ENCODE assay signal across 15 cellular contexts in genomic region chr5:30592833-30593232, GRCh38.
DNase-seq lines count a peak whose midpoint lies in the region; TF ChIP-seq lines count a peak whose summit lies in the region.
"Had no signal": no experiment of that assay in that cellular context is flagged by ENCODE, and none has a peak within 500 bp of the region (broad histone marks: within the 10 kb centered on the region; RNA-seq: fewer than 3 reads in every experiment).

No MANE protein-coding gene starts in this region.

- POLR2A ChIA-PET in A673 (lab: Charles Lee; ENCODE audit: low non-redundant PET): no interaction called here
- POLR2A ChIA-PET in CD4-positive, alpha-beta memory T cell (lab: Charles Lee; ENCODE audit: partially characterized antibody): no interaction called here

- H3K4me3 ChIP-seq in A673 (ENCODE audit: low read depth, low read length, poor library complexity, severe bottlenecking): no peak overlapping the region
- H3K4me3 ChIP-seq in BE2C (ENCODE audit: low read depth, low read length): no peak overlapping the region
- H3K4me3 ChIP-seq in CD4-positive, alpha-beta memory T cell (ENCODE audit: low read length in 2 of 2): no peak overlapping the region
- H3K4me3 ChIP-seq: GM23248, HAP-1 had no signal

- TF ChIP-seq CTCF in A673 (conservative IDR thresholded peaks at IDR 0.05; ENCODE audit: low read depth, low read length) (no peak), BE2C (IDR thresholded peaks at IDR 0.05; ENCODE audit: low read depth, low read length) (no peak)

- H3K27me3 Mint-ChIP-seq in CD4-positive, alpha-beta memory T cell: no peaks in the 10 kb centered on the region
- H3K27me3 Mint-ChIP-seq: B cell; CD4-positive, CD25-positive, alpha-beta regulatory T cell had no signal

- H3K4me1 ChIP-seq in A673 (ENCODE audit: insufficient read depth, low read length, poor library complexity, severe bottlenecking) (peaks cover 10% of the 10 kb centered on the region), BE2C (no peaks in the 10 kb centered on the region; the same call in 1 of the 2 replicates)
- no peaks in the 10 kb centered on the region for H3K4me1 ChIP-seq in CD4-positive, alpha-beta memory T cell (ENCODE audit: insufficient read depth, low read length)

- H3K4me1 Mint-ChIP-seq in CD4-positive, alpha-beta memory T cell: no peaks in the 10 kb centered on the region
- H3K4me1 Mint-ChIP-seq: B cell; CD4-positive, CD25-positive, alpha-beta regulatory T cell had no signal

- no TSS peak for BruUV-seq in A673 (replicated peaks; lab: Mats Ljungman, UMichigan)

- no peaks in the 10 kb centered on the region for H3K36me3 Mint-ChIP-seq in CD4-positive, alpha-beta memory T cell
- H3K36me3 Mint-ChIP-seq: CD4-positive, CD25-positive, alpha-beta regulatory T cell had no signal

- H3K9me3 Mint-ChIP-seq in CD4-positive, alpha-beta memory T cell: peaks cover 0 to 24% (median 11%) of the 10 kb centered on the region in 8 donors

- intact Hi-C loops in A673 (cut with micrococcal nuclease; ENCODE audit: unreplicated experiment): no loop called here
- intact Hi-C loops in CD4-positive, alpha-beta memory T cell (cut with micrococcal nuclease): no loop called here

- H3K36me3 ChIP-seq in A673 (ENCODE audit: insufficient read depth, low read length, poor library complexity, severe bottlenecking): no peaks in the 10 kb centered on the region
- H3K36me3 ChIP-seq in BE2C: no peaks in the 10 kb centered on the region
- no peaks in the 10 kb centered on the region for H3K36me3 ChIP-seq in CD4-positive, alpha-beta memory T cell (ENCODE audit: insufficient read depth, low read length)
- H3K36me3 ChIP-seq: HAP-1 had no signal

- H3K4me3 Mint-ChIP-seq in CD4-positive, alpha-beta memory T cell: no peak overlapping the region
- H3K4me3 Mint-ChIP-seq: B cell; CD4-positive, CD25-positive, alpha-beta regulatory T cell had no signal

- DNase-seq in A673 (ENCODE audit: low spot score) (peak; percentile 17), BE2C (peak; percentile 13), NCI-H69 (lab: John Stamatoyannopoulos, UW) (peak; percentile 34), renal cortical epithelial cell (ENCODE audit: low read depth) (peak; percentile 6), DMS79 (lab: John Stamatoyannopoulos, UW) (no peak)
- no peak for DNase-seq in CD4-positive, alpha-beta memory T cell
- DNase-seq: C1 segment of cervical spinal cord; Caco-2; CD4-positive, CD25-positive, alpha-beta regulatory T cell; GM23248; IMR-90; Karpas-422; KBM-7 had no signal

- H3K27ac ChIP-seq in A673 (ENCODE audit: low read depth, low read length, poor library complexity, severe bottlenecking): no peak overlapping the region
- H3K27ac ChIP-seq in CD4-positive, alpha-beta memory T cell (ENCODE audit: low read depth, low read length): no peak overlapping the region
- H3K27ac ChIP-seq: GM23248 had no signal

- H3K27ac Mint-ChIP-seq in CD4-positive, alpha-beta memory T cell: no peak overlapping the region
- H3K27ac Mint-ChIP-seq: B cell; CD4-positive, CD25-positive, alpha-beta regulatory T cell had no signal

- no peaks in the 10 kb centered on the region for H3K27me3 ChIP-seq in A673 (replicated peaks; ENCODE audit: insufficient read depth, low read depth, low read length, poor library complexity)
- H3K27me3 ChIP-seq in BE2C: no peaks in the 10 kb centered on the region
- no peaks in the 10 kb centered on the region for H3K27me3 ChIP-seq in CD4-positive, alpha-beta memory T cell (ENCODE audit: insufficient read depth, low read length)

- no peaks in the 10 kb centered on the region for H3K9me3 ChIP-seq in A673 (ENCODE audit: low read depth, low read length, poor library complexity, severe bottlenecking)
- no peaks in the 10 kb centered on the region for H3K9me3 ChIP-seq in BE2C
- no peaks in the 10 kb centered on the region for H3K9me3 ChIP-seq in CD4-positive, alpha-beta memory T cell (ENCODE audit: control insufficient read depth in 1 of 2, low read length in 2 of 2)
- H3K9me3 ChIP-seq: Caco-2, HAP-1 had no signal

- CTCF ChIA-PET in A673 (lab: Charles Lee): no interaction called here
- CTCF ChIA-PET in CD4-positive, alpha-beta memory T cell (lab: Charles Lee; ENCODE audit: partially characterized antibody): no interaction called here

Comparison
In these comparisons a context has a peak if more than half of its experiments do, and no peak if none do; other contexts are left out.
1. DNase-seq: peak in A673 (single experiment), BE2C (single experiment), NCI-H69 (single experiment) and renal cortical epithelial cell (single experiment); none in DMS79 (single experiment) and CD4-positive, alpha-beta memory T cell (0 of 5).